Comparison of ENCODE assay signal across 18 cellular contexts in genomic region chr22:43337385-43337784, GRCh38. TPM values are rescaled to one million over a fixed set of nuclear protein-coding genes. Genes with fewer than 3 reads are reported as not detected.
DNase-seq lines count a peak whose midpoint lies in the region; ATAC-seq, FAIRE-seq and TF ChIP-seq lines count a peak whose summit lies in the region.
"Had no signal": no experiment of that assay in that cellular context is flagged by ENCODE, and none has a peak within 500 bp of the region (broad histone marks: within the 10 kb centered on the region; RNA-seq: fewer than 3 reads in every experiment).

No MANE protein-coding gene starts in this region.

- TF ChIP-seq POLR2A in breast epithelium (IDR thresholded peaks at IDR 0.05): no peak

- H3K27ac ChIP-seq in breast epithelium: no peak overlapping the region
- H3K27ac ChIP-seq: RWPE1, SJSA1 had no signal

- CTCF ChIA-PET in MCF 10A (lab: Yijun Ruan, JAX): interaction anchor here (1.6 kb wide), 1 partner anchor 9 kb away, joined by 11 read pairs; no protein-coding TSS in a partner anchor

- DNase-seq in MCF 10A (ENCODE audit: unreplicated experiment) (peak; percentile 59), breast epithelium (ENCODE audit: low spot score in 2 of 2) (no peak), NCI-H446 treated with DMSO at 0.1 percent for 48 hours (lab: John Stamatoyannopoulos, UW) (peak; percentile 75), left lobe of liver (ENCODE audit: low spot score) (peak; percentile 83), ureter (ENCODE audit: low spot score) (peak; percentile 54), NCI-H1105 treated with DMSO at 0.1 percent for 48 hours (lab: John Stamatoyannopoulos, UW) (no peak), urothelium cell line (ENCODE audit: low spot score) (no peak)
- DNase-seq in stimulated activated CD4-positive, alpha-beta T cell treated with anti-CD3 and anti-CD28 coated beads, Interleukin-1b, Interleukin-23, amount 100 ng/mL, for 48 hours: no peak
- DNase-seq: Caco-2; NCI-H1417 treated with DMSO at 0.1 percent for 48 hours; NCI-H2081 treated with DMSO at 0.1 percent for 48 hours; NCI-H526 treated with DMSO at 0.1 percent for 48 hours; NK-92 treated with Interleukin-12 subunit alpha and Interleukin-12 subunit beta, amount 100 ng/mL, for 24 hours; OCI-M1 had no signal

- H3K27ac Mint-ChIP-seq in MCF 10A (ENCODE audit: low read depth, unreplicated experiment): no peak overlapping the region

- no peak overlapping the region for H3K4me3 Mint-ChIP-seq in MCF 10A (ENCODE audit: unreplicated experiment)

- no peak overlapping the region for H3K4me3 ChIP-seq in breast epithelium
- H3K4me3 ChIP-seq: GM12878, SJSA1 had no signal

- no peak for FAIRE-seq in urothelium cell line (lab: Jason Lieb, UNC)
- FAIRE-seq: GM12878 had no signal

- no peaks in the 10 kb centered on the region for H3K36me3 ChIP-seq in breast epithelium
- H3K36me3 ChIP-seq: SJSA1 had no signal

- POLR2A ChIA-PET in MCF 10A (lab: Yijun Ruan, JAX): no interaction called here

- H3K9me3 Mint-ChIP-seq in MCF 10A (ENCODE audit: unreplicated experiment): no peaks in the 10 kb centered on the region

- no peaks in the 10 kb centered on the region for H3K9me3 ChIP-seq in breast epithelium
- H3K9me3 ChIP-seq: Caco-2 had no signal

- H3K27me3 Mint-ChIP-seq in MCF 10A (ENCODE audit: insufficient read depth, unreplicated experiment): peaks cover 27% of the 10 kb centered on the region

- no peak for TF ChIP-seq CTCF in MCF 10A (IDR thresholded peaks at IDR 0.05; ENCODE audit: unreplicated experiment)
- TF ChIP-seq CTCF in breast epithelium (IDR thresholded peaks at IDR 0.05): no peak

- peaks cover 0 to under 1% of the 10 kb centered on the region in 2 donors for H3K4me1 ChIP-seq in breast epithelium
- H3K4me1 ChIP-seq: Caco-2, SJSA1 had no signal

- ATAC-seq in left lobe of liver: peak; percentile 78
- ATAC-seq: GM12878 had no signal

- intact Hi-C loops in MCF 10A (cut with micrococcal nuclease) (no loop called here), breast epithelium (cut with DNase I; ENCODE audit: low total_unique reads) (loop anchor here (10.0 kb wide), 1 partner anchor 83 kb away; no protein-coding TSS in a partner anchor)

- H3K4me1 Mint-ChIP-seq in MCF 10A (ENCODE audit: insufficient read depth, unreplicated experiment): no peaks in the 10 kb centered on the region

- BruUV-seq in MCF 10A (replicated peaks; lab: Mats Ljungman, UMichigan): no TSS peak

- H3K36me3 Mint-ChIP-seq in MCF 10A (ENCODE audit: insufficient read depth, unreplicated experiment): no peaks in the 10 kb centered on the region

- H3K27me3 ChIP-seq in breast epithelium: peaks cover 0 to 19% of the 10 kb centered on the region in 2 donors

RNA-seq across cellular contexts. Expression of gene SCUBE1, which starts 5.8 kb away (rescaled TPM):
- total RNA-seq in MCF 10A (2022) (not detected in 2 replicates), breast epithelium (under 1 TPM; 0.48 to 0.98 (median 0.88) TPM), left lobe of liver (2.9 TPM), ureter (19.0 TPM)
- total RNA-seq: A172, Caco-2, GM12878, SJSA1 had no signal

Comparison
In these comparisons a context has a peak if more than half of its experiments do, and no peak if none do; other contexts are left out.
1. DNase-seq: peak in MCF 10A (single experiment), NCI-H446 treated with DMSO at 0.1 percent for 48 hours (single experiment), left lobe of liver (single experiment) and ureter (single experiment); none in breast epithelium (0 of 2), NCI-H1105 treated with DMSO at 0.1 percent for 48 hours (single experiment), urothelium cell line (single experiment) and stimulated activated CD4-positive, alpha-beta T cell treated with anti-CD3 and anti-CD28 coated beads, Interleukin-1b, Interleukin-23, amount 100 ng/mL, for 48 hours (single experiment).